10 cellular contexts compared by ENCODE assay signal in the genomic region with DNA sequence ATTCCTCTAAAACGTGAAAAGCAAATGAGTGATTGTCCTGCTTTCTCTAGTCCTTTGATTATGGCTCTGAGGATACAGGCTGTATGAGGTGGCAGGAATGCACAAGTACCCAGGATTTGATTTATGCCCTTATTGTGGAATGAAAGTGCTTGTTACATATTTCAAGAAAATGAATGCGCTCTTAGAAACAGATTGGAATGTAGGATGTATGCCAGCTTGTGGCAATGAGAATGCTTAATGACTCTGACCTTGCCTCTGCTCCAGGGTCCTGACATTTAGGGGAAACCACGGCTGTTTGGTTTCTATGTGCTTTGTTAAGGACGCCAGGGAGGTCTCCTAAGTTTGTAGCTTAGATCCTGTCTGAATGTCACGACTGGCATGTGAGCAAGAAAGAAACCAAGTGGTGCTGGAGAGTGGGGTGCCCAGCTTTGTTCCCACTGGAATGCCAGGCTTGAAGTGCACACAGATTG. TPM values are rescaled to one million over a fixed set of nuclear protein-coding genes. Genes with fewer than 3 reads are reported as not detected.
DNase-seq lines count a peak whose midpoint lies in the region; ATAC-seq and TF ChIP-seq lines count a peak whose summit lies in the region.
"Had no signal": no experiment of that assay in that cellular context is flagged by ENCODE, and none has a peak within 500 bp of the region (broad histone marks: within the 10 kb centered on the region; RNA-seq: fewer than 3 reads in every experiment).

No MANE protein-coding gene starts in this region.

- H3K27ac ChIP-seq in Panc1 (ENCODE audit: low read length) (peak overlapping the region; percentile 99), psoas muscle (peak overlapping the region; percentile 86), neural progenitor cell (no peak overlapping the region), ovary (peak overlapping the region in 1 of 2 donors; percentile 36)

- in situ Hi-C loops in Panc1 (cut with HindIII; ENCODE audit: low pct_unique_long_range_greater_than_20kb, low sequenced_read_pairs), result no loop called here

- H4K20me1 ChIP-seq in neural progenitor cell (ENCODE audit: low read depth), result peaks cover 80% of the 10 kb centered on the region

- no peak overlapping the region for H3K27ac Mint-ChIP-seq in neural progenitor cell

- peaks cover 41% of the 10 kb centered on the region for H3F3A ChIP-seq in neural progenitor cell (ENCODE audit: low read depth)

- no peak overlapping the region for H3K4me3 Mint-ChIP-seq in neural progenitor cell

- H3K9me3 Mint-ChIP-seq in neural progenitor cell, result no peaks in the 10 kb centered on the region

- no peak for TF ChIP-seq CTCF in Panc1 (IDR thresholded peaks at IDR 0.05)
- no peak for TF ChIP-seq CTCF in psoas muscle (IDR thresholded peaks at IDR 0.05)
- TF ChIP-seq CTCF in neural progenitor cell (IDR thresholded peaks at IDR 0.05), result no peak
- no peak for TF ChIP-seq CTCF in ovary (IDR thresholded peaks at IDR 0.05)

- H3K27me3 ChIP-seq in Panc1 (ENCODE audit: control insufficient read depth, insufficient read depth, low read length) (no peaks in the 10 kb centered on the region), psoas muscle (ENCODE audit: insufficient read depth in 3 of 3, low read length in 2 of 3) (no peaks in the 10 kb centered on the region), neural progenitor cell (no peaks in the 10 kb centered on the region), ovary (no peaks in the 10 kb centered on the region)

- H3K27me3 Mint-ChIP-seq in neural progenitor cell (ENCODE audit: insufficient read depth, low read depth), result peaks cover 4% of the 10 kb centered on the region

- H3K4me2 ChIP-seq in neural progenitor cell, result no peak overlapping the region

- CTCF ChIA-PET in Panc1 (lab: Charles Lee), result no interaction called here

- H3K9me3 ChIP-seq in Panc1 (ENCODE audit: control insufficient read depth, insufficient read depth, low read depth, low read length) (no peaks in the 10 kb centered on the region), psoas muscle (no peaks in the 10 kb centered on the region), neural progenitor cell (ENCODE audit: low read depth) (no peaks in the 10 kb centered on the region), ovary (no peaks in the 10 kb centered on the region)

- POLR2A ChIA-PET in Panc1 (lab: Charles Lee), result interaction anchor here (1.0 kb wide), 1 partner anchor 18 kb away, joined by 3 read pairs; no protein-coding TSS in a partner anchor

- H3K4me3 ChIP-seq in Panc1 (ENCODE audit: low read depth in 2 of 2, low read length in 2 of 2) (peak overlapping the region in 1 of 2 experiments; percentile 10; a peak in 1 of 4 replicates), psoas muscle (peak overlapping the region; percentile 82), neural progenitor cell (no peak overlapping the region), ovary (no peak overlapping the region)

- ATAC-seq in Panc1 (no peak), psoas muscle (no peak), GM18520 (IDR thresholded peaks at IDR 0.05; ENCODE audit: unreplicated experiment) (no peak), HG02885 (IDR thresholded peaks at IDR 0.05; ENCODE audit: poor library complexity, unreplicated experiment) (no peak)

- H3K4me1 Mint-ChIP-seq in neural progenitor cell, result peaks cover 35% of the 10 kb centered on the region

- H3K36me3 Mint-ChIP-seq in neural progenitor cell, result peaks cover 25% of the 10 kb centered on the region

- no peak overlapping the region for H2AFZ ChIP-seq in neural progenitor cell (replicated peaks)

- peak; percentile 78 for DNase-seq in ELR (ENCODE audit: low read depth)
- no peak for DNase-seq in Panc1 (ENCODE audit: low read depth, low spot score)
- peak; percentile 69 for DNase-seq in dermis blood vessel endothelial cell
- no peak for DNase-seq in psoas muscle
- no peak for DNase-seq in neural progenitor cell (ENCODE audit: low spot score)
- DNase-seq in ovary, result no peak
- DNase-seq: activated CD4-positive, alpha-beta T cell treated with anti-CD3 and anti-CD28 coated beads for 1 hour; NCI-H1417 had no signal

- H3K79me2 ChIP-seq in neural progenitor cell (ENCODE audit: low read depth), result peaks cover 61% of the 10 kb centered on the region

- no peak for TF ChIP-seq POLR2A in ovary (IDR thresholded peaks at IDR 0.05)

- no peak overlapping the region for H3K9ac ChIP-seq in neural progenitor cell

- TF ChIP-seq EP300 in ovary (IDR thresholded peaks at IDR 0.05), result no peak

- H3K36me3 ChIP-seq in Panc1 (ENCODE audit: control insufficient read depth, insufficient read depth, low read length), result peaks cover 16% of the 10 kb centered on the region
- H3K36me3 ChIP-seq in psoas muscle (ENCODE audit: insufficient read depth in 1 of 2, low read depth in 1 of 2), result peaks cover 0 to 69% of the 10 kb centered on the region in 2 donors
- H3K36me3 ChIP-seq in neural progenitor cell, result peaks cover 8% of the 10 kb centered on the region
- no peaks in the 10 kb centered on the region for H3K36me3 ChIP-seq in ovary

- peaks cover 60% of the 10 kb centered on the region for H3K4me1 ChIP-seq in Panc1 (ENCODE audit: control insufficient read depth, insufficient read depth, low read length)
- H3K4me1 ChIP-seq in psoas muscle, result peaks cover 66% of the 10 kb centered on the region
- peaks cover 17% of the 10 kb centered on the region for H3K4me1 ChIP-seq in neural progenitor cell
- peaks cover 24% of the 10 kb centered on the region for H3K4me1 ChIP-seq in ovary (ENCODE audit: insufficient read depth)

- no TSS peak for BruUV-seq in Panc1 (replicated peaks; lab: Mats Ljungman, UMichigan)

- WGBS in psoas muscle, 3 donors, result 35 to 50% (median 39%) methylated on average over 5 of the region's 5 CpGs
- WGBS in ovary, 3 donors, result 13 to 27% (median 16%) methylated on average over 5 of the region's 5 CpGs

- intact Hi-C loops in Panc1 (cut with micrococcal nuclease; ENCODE audit: unreplicated experiment), result loop anchor here (10.0 kb wide), 1 partner anchor 63 kb away; no protein-coding TSS in a partner anchor
- intact Hi-C loops in psoas muscle (cut with DNase I), result loop anchor here in 1 of 2 donors (2.0 kb wide), 1 partner anchor 23 kb away; the partner anchor contains the start of gene ST6GALNAC2
- intact Hi-C loops in ovary (cut with DNase I), result loop anchor here in 1 of 4 donors (5.0 kb wide), 1 partner anchor 1770 kb away; no protein-coding TSS in a partner anchor

RNA-seq across cellular contexts. Expression of gene PRCD, which starts 22.0 kb away (rescaled TPM):
- 0.54 TPM for total RNA-seq in Panc1 (2021; ENCODE audit: unreplicated experiment)
- polyA plus RNA-seq in Panc1 (2012; ENCODE audit: insufficient read length), result 1.6 TPM
- total RNA-seq in dermis blood vessel endothelial cell, result 0.19 and 0.68 TPM in 2 replicates
- 1 to 10 TPM in 2 of 4 donors, under 1 TPM in 2; 0.18 to 1.7 (median 1.0) TPM for total RNA-seq in psoas muscle
- 1 to 10 TPM; 1.2 to 1.6 (median 1.3) TPM for polyA plus RNA-seq in psoas muscle
- 0.09 TPM in 1 of 2 replicates, not detected in the other for total RNA-seq in neural progenitor cell (ENCODE audit: low replicate concordance)
- total RNA-seq in ovary, result 10 to 100 TPM in 1 of 7 donors, 1 to 10 TPM in 6; 2.3 to 12.2 (median 2.8) TPM
- polyA plus RNA-seq in ovary, result 1 to 10 TPM; 1.5 to 7.0 TPM

RNA-seq across cellular contexts. Expression of gene ST6GALNAC2, which starts 23.8 kb away (rescaled TPM):
- 23.0 TPM for total RNA-seq in Panc1 (2021; ENCODE audit: unreplicated experiment)
- 26.2 TPM for polyA plus RNA-seq in Panc1 (2012; ENCODE audit: insufficient read length)
- 0.28 and 0.51 TPM in 2 replicates for total RNA-seq in dermis blood vessel endothelial cell
- total RNA-seq in psoas muscle, result 10 to 100 TPM in 3 of 4 donors, 1 to 10 TPM in 1; 8.1 to 17.8 (median 13.0) TPM
- polyA plus RNA-seq in psoas muscle, result 1 to 10 TPM; 1.2 to 8.7 (median 7.6) TPM
- total RNA-seq in neural progenitor cell (ENCODE audit: low replicate concordance), result 0.28 TPM in 1 of 2 replicates, not detected in the other
- total RNA-seq in ovary, result 10 to 100 TPM in 1 of 7 donors, 1 to 10 TPM in 6; 1.9 to 61.6 (median 4.9) TPM
- 1 to 10 TPM; 1.4 to 5.0 TPM for polyA plus RNA-seq in ovary

RNA-seq across cellular contexts. Expression of gene CYGB, which starts 24.3 kb away (rescaled TPM):
- total RNA-seq in Panc1 (2021; ENCODE audit: unreplicated experiment), result 6.0 TPM
- polyA plus RNA-seq in Panc1 (2012; ENCODE audit: insufficient read length), result 16.3 TPM
- total RNA-seq in dermis blood vessel endothelial cell, result 1.6 and 4.4 TPM in 2 replicates
- 10 to 100 TPM in 3 of 4 donors, 1 to 10 TPM in 1; 9.5 to 14.6 (median 11.9) TPM for total RNA-seq in psoas muscle
- 10 to 100 TPM in 1 of 3 donors, 1 to 10 TPM in 2; 6.4 to 12.6 (median 8.1) TPM for polyA plus RNA-seq in psoas muscle
- total RNA-seq in neural progenitor cell (ENCODE audit: low replicate concordance), result 1.1 TPM in 1 of 2 replicates, not detected in the other
- 10 to 100 TPM in 2 of 7 donors, 1 to 10 TPM in 5; 3.9 to 35.7 (median 8.0) TPM for total RNA-seq in ovary
- polyA plus RNA-seq in ovary, result 10 to 100 TPM; 14.6 to 18.2 TPM

Comparison
In these comparisons a context has a peak if more than half of its experiments do, and no peak if none do; other contexts are left out.
1. DNase-seq: peak in ELR (single experiment) and dermis blood vessel endothelial cell (single experiment); none in Panc1 (single experiment), psoas muscle (0 of 2), neural progenitor cell (single experiment) and ovary (0 of 5).